In the genomic region with DNA sequence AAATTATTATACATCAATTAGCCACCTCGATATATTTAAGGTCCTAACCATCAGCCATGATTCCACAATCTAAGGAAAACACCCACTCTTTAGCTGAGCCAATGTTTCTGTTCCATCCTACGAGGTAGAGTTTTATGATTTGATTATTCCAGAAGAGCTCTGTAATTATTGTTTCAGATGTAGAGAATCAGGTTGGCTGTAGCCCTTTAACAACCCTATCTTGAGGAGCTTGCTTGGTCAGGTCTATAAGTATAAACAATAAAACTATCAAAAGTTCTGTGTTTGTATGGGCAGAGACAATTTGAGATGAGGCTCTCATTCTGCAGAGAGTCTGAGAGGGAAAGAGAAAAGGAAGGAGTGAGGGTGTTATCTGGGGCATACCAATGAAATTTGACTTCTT, we compare ENCODE assay signal across 1 cellular context.
TF ChIP-seq lines count a peak whose summit lies in the region.

Gene PBOV1, minus strand, starts transcription at position 43 of the 400 bp plus-strand sequence. CDS start 96 bp downstream, outside the sequence.

TF ChIP-seq in IMR-90, 13 proteins besides CTCF, POLR2A, EP300 and RAD21 (continued from another document):
- TF ChIP-seq, protein P1, sequence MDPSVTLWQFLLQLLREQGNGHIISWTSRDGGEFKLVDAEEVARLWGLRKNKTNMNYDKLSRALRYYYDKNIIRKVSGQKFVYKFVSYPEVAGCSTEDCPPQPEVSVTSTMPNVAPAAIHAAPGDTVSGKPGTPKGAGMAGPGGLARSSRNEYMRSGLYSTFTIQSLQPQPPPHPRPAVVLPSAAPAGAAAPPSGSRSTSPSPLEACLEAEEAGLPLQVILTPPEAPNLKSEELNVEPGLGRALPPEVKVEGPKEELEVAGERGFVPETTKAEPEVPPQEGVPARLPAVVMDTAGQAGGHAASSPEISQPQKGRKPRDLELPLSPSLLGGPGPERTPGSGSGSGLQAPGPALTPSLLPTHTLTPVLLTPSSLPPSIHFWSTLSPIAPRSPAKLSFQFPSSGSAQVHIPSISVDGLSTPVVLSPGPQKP (IDR thresholded peaks at IDR 0.05; ENCODE audit: borderline replicate concordance, low read depth, low read length) = no peak
- no peak for TF ChIP-seq USF2 (IDR thresholded peaks at IDR 0.05; ENCODE audit: low read depth, low read length)
- no peak for TF ChIP-seq FOS (IDR thresholded peaks at IDR 0.05; ENCODE audit: low read depth, low read length)
- no peak for TF ChIP-seq MAFK (IDR thresholded peaks at IDR 0.05; ENCODE audit: low read depth, low read length)
- TF ChIP-seq CEBPB (IDR thresholded peaks at IDR 0.05; ENCODE audit: low read depth, low read length) = no peak
- no peak for TF ChIP-seq RCOR1 (IDR thresholded peaks at IDR 0.05; ENCODE audit: insufficient replicate concordance, low read length)
